11 cellular contexts compared by ENCODE assay signal in genomic region chr19:38674388-38675133, GRCh38. TPM values are rescaled to one million over a fixed set of nuclear protein-coding genes. Genes with fewer than 3 reads are reported as not detected.
A peak's percentile ranks its signal among the peaks of the same experiment; 100 is the strongest.
DNase-seq lines count a peak whose midpoint lies in the region; ATAC-seq lines count a peak whose summit lies in the region.
"Had no signal": no experiment of that assay in that cellular context is flagged by ENCODE, and none has a peak within 500 bp of the region (broad histone marks: within the 10 kb centered on the region; RNA-seq: fewer than 3 reads in every experiment).

No MANE protein-coding gene starts in this region.

- no peak overlapping the region for H3K4me3 ChIP-seq in iPS-20b (ENCODE audit: low read length)
- no peak overlapping the region for H3K4me3 ChIP-seq in skeletal muscle satellite cell (ENCODE audit: low read length)

- DNase-seq in NCI-H1105 treated with DMSO at 0.1 percent for 48 hours (lab: John Stamatoyannopoulos, UW) = no peak
- DNase-seq in AG20443 (ENCODE audit: low spot score) = no peak
- no peak for DNase-seq in germinal center (ENCODE audit: low spot score)

- H3K27ac ChIP-seq in angular gyrus (ENCODE audit: low read depth, low read length) (peak overlapping the region; percentile 59), iPS-20b (ENCODE audit: low read length) (peak overlapping the region; percentile 28)
- H3K27ac ChIP-seq: KMS-11 had no signal

- H3K4me1 ChIP-seq in iPS-20b (ENCODE audit: insufficient read depth, low read length) = peaks cover 21% of the 10 kb centered on the region
- H3K4me1 ChIP-seq in skeletal muscle satellite cell (ENCODE audit: control insufficient read depth, insufficient read depth, low read length) = peaks cover 66% of the 10 kb centered on the region

- no peaks in the 10 kb centered on the region for H3K27me3 ChIP-seq in iPS-20b (ENCODE audit: insufficient read depth, low read length)
- H3K27me3 ChIP-seq in skeletal muscle satellite cell (ENCODE audit: control insufficient read depth, insufficient read depth, low read length) = no peaks in the 10 kb centered on the region

- H3K36me3 ChIP-seq in iPS-20b (ENCODE audit: insufficient read depth, low read depth, low read length) (peaks cover 19% of the 10 kb centered on the region; the same call in 1 of the 2 replicates), skeletal muscle satellite cell (ENCODE audit: insufficient read depth, low read length) (peaks cover 35% of the 10 kb centered on the region)

- H3K9me3 ChIP-seq in iPS-20b (ENCODE audit: insufficient read depth, low read depth, low read length) (no peaks in the 10 kb centered on the region), skeletal muscle satellite cell (replicated peaks; ENCODE audit: low read length) (no peaks in the 10 kb centered on the region)

- ATAC-seq in GM18868 (IDR thresholded peaks at IDR 0.05; ENCODE audit: unreplicated experiment) = peak; percentile 48
- no peak for ATAC-seq in GM18870 (IDR thresholded peaks at IDR 0.05; ENCODE audit: unreplicated experiment)

- H3K4me2 ChIP-seq in skeletal muscle satellite cell (ENCODE audit: low read length) = peak overlapping the region; percentile 46
- H3K4me2 ChIP-seq: KMS-11 had no signal

- H3K9ac ChIP-seq in iPS-20b (ENCODE audit: low read depth, low read length) = no peak overlapping the region; the same call in 1 of the 2 replicates
- peak overlapping the region; percentile 48 for H3K9ac ChIP-seq in skeletal muscle satellite cell (ENCODE audit: low read depth, low read length)
- H3K9ac ChIP-seq: KMS-11 had no signal

RNA-seq across cellular contexts. Expression of gene ACTN4, which starts 27.1 kb away (rescaled TPM):
- 162 and 238 TPM in 2 replicates for total RNA-seq in skeletal muscle satellite cell (2012; rRNA removed)

RNA-seq across cellular contexts. Expression of gene EIF3K, which starts 55.6 kb away (rescaled TPM):
- total RNA-seq in skeletal muscle satellite cell (2012; rRNA removed) = 591 and 1,054 TPM in 2 replicates

RNA-seq across cellular contexts. Expression of gene MAP4K1, which starts 56.8 kb away (rescaled TPM):
- total RNA-seq in skeletal muscle satellite cell (2012; rRNA removed) = 0.25 TPM in 1 of 2 replicates, not detected in the other
- total RNA-seq: G401, lung microvascular endothelial cell had no signal
